In the genomic region with DNA sequence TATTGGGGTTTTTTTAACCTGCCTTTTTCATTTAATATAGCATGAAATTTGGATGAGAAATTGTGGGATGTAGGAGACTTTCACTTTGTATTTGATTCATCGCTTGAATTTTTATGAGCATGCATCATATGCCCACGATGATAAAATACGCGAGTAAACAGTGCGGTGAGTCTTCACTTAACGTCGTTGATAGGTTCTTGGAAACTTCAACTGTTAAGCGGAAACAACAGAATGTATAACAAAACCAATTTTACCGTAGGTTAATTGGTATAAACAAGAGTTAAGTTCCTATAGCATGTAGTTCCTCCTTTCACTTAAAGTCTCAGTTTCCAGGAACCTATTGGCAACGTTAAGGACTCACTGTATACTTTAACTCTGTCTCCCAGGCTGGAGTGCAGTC, we compare ENCODE assay signal across 1 cellular context.
TF ChIP-seq lines count a peak whose summit lies in the region.

No MANE protein-coding gene starts in this region.

TF ChIP-seq in HepG2, 621 proteins besides CTCF, POLR2A, EP300 and RAD21:
- TF ChIP-seq NAIF1 (CRISPR knock-in tag; IDR thresholded peaks at IDR 0.05; ENCODE audit: borderline replicate concordance) (no peak), ZFY (CRISPR knock-in tag; IDR thresholded peaks at IDR 0.05) (no peak), ZNF292 (CRISPR knock-in tag; IDR thresholded peaks at IDR 0.05; ENCODE audit: borderline replicate concordance, low read depth) (no peak), MTF1 (CRISPR knock-in tag; IDR thresholded peaks at IDR 0.05) (no peak), REXO4 (CRISPR knock-in tag; IDR thresholded peaks at IDR 0.05; ENCODE audit: borderline replicate concordance) (no peak), FOXK1 (CRISPR knock-in tag; IDR thresholded peaks at IDR 0.05; ENCODE audit: borderline replicate concordance, low read depth) (no peak), ATF7-NPFF (CRISPR knock-in tag; IDR thresholded peaks at IDR 0.05; ENCODE audit: low read depth) (no peak), KLF16 (CRISPR knock-in tag; IDR thresholded peaks at IDR 0.05) (no peak), ZNF652 (CRISPR knock-in tag; IDR thresholded peaks at IDR 0.05; ENCODE audit: borderline replicate concordance, low read depth) (no peak), ZNF800 (CRISPR knock-in tag; IDR thresholded peaks at IDR 0.05) (no peak), SAFB2 (CRISPR knock-in tag; IDR thresholded peaks at IDR 0.05; ENCODE audit: borderline replicate concordance, low read depth) (no peak), ZNF335 (CRISPR knock-in tag; IDR thresholded peaks at IDR 0.05) (no peak), SOX13 (IDR thresholded peaks at IDR 0.05) (no peak), SOX13 (CRISPR knock-in tag; conservative IDR thresholded peaks at IDR 0.05 in 1 of 2, IDR thresholded peaks at IDR 0.05 in 1 of 2) (no peak), ZNF382 (CRISPR knock-in tag; IDR thresholded peaks at IDR 0.05; ENCODE audit: borderline replicate concordance) (no peak), TBX3 (IDR thresholded peaks at IDR 0.05; ENCODE audit: borderline replicate concordance) (no peak), HDAC6 (IDR thresholded peaks at IDR 0.05; ENCODE audit: low read depth, low read length) (no peak), AGO1 (IDR thresholded peaks at IDR 0.05; ENCODE audit: low read depth, low read length, poor library complexity, severe bottlenecking) (no peak), ZBTB21 (CRISPR knock-in tag; IDR thresholded peaks at IDR 0.05) (no peak)
- TF ChIP-seq, protein P1, sequence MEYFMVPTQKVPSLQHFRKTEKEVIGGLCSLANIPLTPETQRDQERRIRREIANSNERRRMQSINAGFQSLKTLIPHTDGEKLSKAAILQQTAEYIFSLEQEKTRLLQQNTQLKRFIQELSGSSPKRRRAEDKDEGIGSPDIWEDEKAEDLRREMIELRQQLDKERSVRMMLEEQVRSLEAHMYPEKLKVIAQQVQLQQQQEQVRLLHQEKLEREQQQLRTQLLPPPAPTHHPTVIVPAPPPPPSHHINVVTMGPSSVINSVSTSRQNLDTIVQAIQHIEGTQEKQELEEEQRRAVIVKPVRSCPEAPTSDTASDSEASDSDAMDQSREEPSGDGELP (IDR thresholded peaks at IDR 0.05; ENCODE audit: borderline replicate concordance, low read depth): no peak
